Comparison of ENCODE assay signal across 19 cellular contexts in genomic region chr2:109526442-109526970, GRCh38.
DNase-seq lines count a peak whose midpoint lies in the region; ATAC-seq and TF ChIP-seq lines count a peak whose summit lies in the region.
"Had no signal": no experiment of that assay in that cellular context is flagged by ENCODE, and none has a peak within 500 bp of the region (broad histone marks: within the 10 kb centered on the region; RNA-seq: fewer than 3 reads in every experiment).

No MANE protein-coding gene starts in this region.

- H3K27me3 Mint-ChIP-seq in neural crest cell (ENCODE audit: low read depth) = no peaks in the 10 kb centered on the region

- DNase-seq in activated effector memory CD4-positive, alpha-beta T cell treated with anti-CD3 and anti-CD28 coated beads, Interleukin-2, amount 50 U/mL, for 16 hours = peak; percentile 24
- no peak for DNase-seq in activated effector memory CD4-positive, alpha-beta T cell treated with Interleukin-2 at 50 U/mL for 16 hours
- DNase-seq in RWPE2 (ENCODE audit: low spot score) = peak; percentile 25
- no peak for DNase-seq in neural crest cell (ENCODE audit: low read depth, low spot score)
- peak; percentile 50 for DNase-seq in sigmoid colon
- no peak for DNase-seq in hepatic stellate cell (ENCODE audit: low spot score)
- no peak for DNase-seq in Ammon's horn (ENCODE audit: low spot score)
- DNase-seq: ACHN, COR-L47, DND-41, GF-D8, GM23248, IMR-90 had no signal

- no peak for ATAC-seq in RWPE2 (ENCODE audit: low read depth)
- no peak for ATAC-seq in GM21367 (IDR thresholded peaks at IDR 0.05; ENCODE audit: unreplicated experiment)
- ATAC-seq: CD8-positive, alpha-beta T cell; HCT116 had no signal

- TF ChIP-seq EP300 in sigmoid colon (IDR thresholded peaks at IDR 0.05) = no peak

- H3K4me1 Mint-ChIP-seq in neural crest cell = peaks cover 7% of the 10 kb centered on the region
- H3K4me1 Mint-ChIP-seq: B cell, CD14-positive monocyte had no signal

- H3K27ac ChIP-seq in RWPE2 (ENCODE audit: poor library complexity, severe bottlenecking) (no peak overlapping the region), sigmoid colon (no peak overlapping the region)
- H3K27ac ChIP-seq: GM23248, HL-60 had no signal

- peak overlapping the region; percentile 19 for H3K27ac Mint-ChIP-seq in neural crest cell (ENCODE audit: unreplicated experiment)
- H3K27ac Mint-ChIP-seq: B cell; CD14-positive monocyte; CD8-positive, alpha-beta T cell had no signal

- H3K27me3 ChIP-seq in RWPE2 (ENCODE audit: insufficient read depth, poor library complexity, severe bottlenecking) (no peaks in the 10 kb centered on the region), sigmoid colon (no peaks in the 10 kb centered on the region)

- no peaks in the 10 kb centered on the region for H3K4me1 ChIP-seq in RWPE2 (ENCODE audit: insufficient read depth, poor library complexity, severe bottlenecking)
- H3K4me1 ChIP-seq in sigmoid colon = peaks cover 0 to 4% (median 0%) of the 10 kb centered on the region in 4 donors

- H3K36me3 ChIP-seq in RWPE2 (ENCODE audit: low read depth) = no peaks in the 10 kb centered on the region
- H3K36me3 ChIP-seq in sigmoid colon = no peaks in the 10 kb centered on the region

- no peaks in the 10 kb centered on the region for H3K9me3 Mint-ChIP-seq in neural crest cell
- H3K9me3 Mint-ChIP-seq: CD8-positive, alpha-beta T cell had no signal

- no peaks in the 10 kb centered on the region for H3K9me3 ChIP-seq in RWPE2 (ENCODE audit: severe bottlenecking)
- H3K9me3 ChIP-seq in sigmoid colon = no peaks in the 10 kb centered on the region

- no peaks in the 10 kb centered on the region for H3K36me3 Mint-ChIP-seq in neural crest cell (ENCODE audit: low read depth)
- H3K36me3 Mint-ChIP-seq: CD14-positive monocyte; CD8-positive, alpha-beta T cell had no signal

- no peak for TF ChIP-seq POLR2A in sigmoid colon (IDR thresholded peaks at IDR 0.05)

- no peak overlapping the region for H3K4me3 ChIP-seq in RWPE2 (ENCODE audit: severe bottlenecking)
- H3K4me3 ChIP-seq in sigmoid colon = no peak overlapping the region
- H3K4me3 ChIP-seq: GM23248 had no signal

- intact Hi-C loops in sigmoid colon (cut with DNase I) = no loop called here

- 84 to 91% methylated on average over 11 of the region's 11 CpGs for WGBS in sigmoid colon, 2 donors

- TF ChIP-seq CTCF in RWPE2 (IDR thresholded peaks at IDR 0.05; ENCODE audit: poor library complexity, severe bottlenecking) = no peak
- no peak for TF ChIP-seq CTCF in neural crest cell (conservative IDR thresholded peaks at IDR 0.05)
- no peak for TF ChIP-seq CTCF in sigmoid colon (IDR thresholded peaks at IDR 0.05)

- no peak overlapping the region for H3K4me3 Mint-ChIP-seq in neural crest cell
- H3K4me3 Mint-ChIP-seq: B cell; CD14-positive monocyte; CD8-positive, alpha-beta T cell had no signal

Comparison
In these comparisons a context has a peak if more than half of its experiments do, and no peak if none do; other contexts are left out.
1. DNase-seq: peak in activated effector memory CD4-positive, alpha-beta T cell treated with anti-CD3 and anti-CD28 coated beads, Interleukin-2, amount 50 U/mL, for 16 hours (single experiment), RWPE2 (single experiment) and sigmoid colon (single experiment); none in activated effector memory CD4-positive, alpha-beta T cell treated with Interleukin-2 at 50 U/mL for 16 hours (single experiment), neural crest cell (single experiment), hepatic stellate cell (single experiment) and Ammon's horn (single experiment).